8 cellular contexts compared by ENCODE assay signal in genomic region chr3:131503328-131503650, GRCh38. TPM values are rescaled to one million over a fixed set of nuclear protein-coding genes. Genes with fewer than 3 reads are reported as not detected.
DNase-seq lines count a peak whose midpoint lies in the region; ATAC-seq and TF ChIP-seq lines count a peak whose summit lies in the region.

No MANE protein-coding gene starts in this region.

- H3K4me1 Mint-ChIP-seq in naive thymus-derived CD4-positive, alpha-beta T cell: peaks cover 15 to 65% (median 53%) of the 10 kb centered on the region in 7 donors

- no peaks in the 10 kb centered on the region for H3K36me3 ChIP-seq in colonic mucosa
- H3K36me3 ChIP-seq in naive thymus-derived CD4-positive, alpha-beta T cell (ENCODE audit: control insufficient read depth in 2 of 3, insufficient read depth in 3 of 3, low read length in 3 of 3): peaks cover 0 to 21% (median 15%) of the 10 kb centered on the region in 3 experiments

- DNase-seq in DMS 273 (lab: John Stamatoyannopoulos, UW; ENCODE audit: unreplicated experiment) (peak; percentile 41), DMS 273 treated with DMSO at 0.1 percent for 48 hours (lab: John Stamatoyannopoulos, UW) (no peak), NCI-H146 (lab: John Stamatoyannopoulos, UW) (peak; percentile 67), colonic mucosa (no peak), NCI-H1105 treated with DMSO at 0.1 percent for 48 hours (lab: John Stamatoyannopoulos, UW) (no peak)
- DNase-seq in naive thymus-derived CD4-positive, alpha-beta T cell: no peak

- H3K9ac ChIP-seq in colonic mucosa (ENCODE audit: low read depth in 2 of 2, low read length in 2 of 2): no peak overlapping the region

- H3K4me3 Mint-ChIP-seq in naive thymus-derived CD4-positive, alpha-beta T cell: peak overlapping the region; percentile 94 to 100 (median 98)

- no peak for TF ChIP-seq CTCF in colonic mucosa (IDR thresholded peaks at IDR 0.05)

- H3K27me3 Mint-ChIP-seq in naive thymus-derived CD4-positive, alpha-beta T cell: peaks cover 0 to 4% (median 3%) of the 10 kb centered on the region in 5 donors

- POLR2A ChIA-PET in naive thymus-derived CD4-positive, alpha-beta T cell (lab: Charles Lee): no interaction called here

- no peaks in the 10 kb centered on the region for H3K27me3 ChIP-seq in colonic mucosa
- H3K27me3 ChIP-seq in naive thymus-derived CD4-positive, alpha-beta T cell (ENCODE audit: control insufficient read depth in 2 of 2, insufficient read depth in 2 of 2, low read length in 2 of 2): no peaks in the 10 kb centered on the region

- H3K4me3 ChIP-seq in colonic mucosa: peak overlapping the region; percentile 97
- peak overlapping the region; percentile 79 for H3K4me3 ChIP-seq in naive thymus-derived CD4-positive, alpha-beta T cell (ENCODE audit: low read length)

- H3K36me3 Mint-ChIP-seq in naive thymus-derived CD4-positive, alpha-beta T cell: peaks cover 8 to 22% (median 15%) of the 10 kb centered on the region in 5 donors

- peak overlapping the region; percentile 63 for H3K27ac ChIP-seq in colonic mucosa
- peak overlapping the region; percentile 72 for H3K27ac ChIP-seq in naive thymus-derived CD4-positive, alpha-beta T cell (ENCODE audit: low read depth, low read length)

- H3K9me3 ChIP-seq in colonic mucosa: no peaks in the 10 kb centered on the region
- no peaks in the 10 kb centered on the region for H3K9me3 ChIP-seq in naive thymus-derived CD4-positive, alpha-beta T cell (ENCODE audit: control insufficient read depth in 2 of 3, low read length in 3 of 3)

- no peak for ATAC-seq in naive thymus-derived CD4-positive, alpha-beta T cell
- ATAC-seq in GM19455 (IDR thresholded peaks at IDR 0.05; ENCODE audit: unreplicated experiment) (no peak), HG02938 (IDR thresholded peaks at IDR 0.05; ENCODE audit: unreplicated experiment) (no peak)

- H3K9me3 Mint-ChIP-seq in naive thymus-derived CD4-positive, alpha-beta T cell: peaks cover 0 to 9% (median 0%) of the 10 kb centered on the region in 11 donors

- H3K4me1 ChIP-seq in colonic mucosa: peaks cover 4% of the 10 kb centered on the region
- H3K4me1 ChIP-seq in naive thymus-derived CD4-positive, alpha-beta T cell (ENCODE audit: control insufficient read depth in 2 of 2, insufficient read depth in 2 of 2, low read length in 2 of 2): peaks cover 23% of the 10 kb centered on the region in 2 donors

- CTCF ChIA-PET in naive thymus-derived CD4-positive, alpha-beta T cell (lab: Charles Lee): no interaction called here

- peak overlapping the region; percentile 86 to 98 (median 96) for H3K27ac Mint-ChIP-seq in naive thymus-derived CD4-positive, alpha-beta T cell

- intact Hi-C loops in colonic mucosa (cut with DNase I): loop anchor here (5.0 kb wide), 1 partner anchor 116 kb away; no protein-coding TSS in a partner anchor
- intact Hi-C loops in naive thymus-derived CD4-positive, alpha-beta T cell (cut with micrococcal nuclease): loop anchor here (1.0 to 10.0 kb wide), 9 partner anchors 122 to 1222 kb away; partner anchors contain the start of genes ASTE1 (in 2 of the 2), DNAJC13 (in 2 of the 2), NEK11 (in 2 of the 2) and NUDT16 (in 2 of the 2)

RNA-seq across cellular contexts. Expression of gene MRPL3, which starts 0.5 kb away (rescaled TPM):
- 100 to 1,000 TPM in 1 of 2 donors, 10 to 100 TPM in 1; 60.4 to 113 TPM for total RNA-seq in colonic mucosa
- 10 to 100 TPM; 33.8 to 79.2 (median 52.7) TPM for total RNA-seq in naive thymus-derived CD4-positive, alpha-beta T cell
- polyA plus RNA-seq in naive thymus-derived CD4-positive, alpha-beta T cell: 10 to 100 TPM; 81.4 to 84.4 TPM

Comparison
In these comparisons a context has a peak if more than half of its experiments do, and no peak if none do; other contexts are left out.
1. DNase-seq: peak in DMS 273 (single experiment) and NCI-H146 (single experiment); none in DMS 273 treated with DMSO at 0.1 percent for 48 hours (single experiment), colonic mucosa (single experiment), naive thymus-derived CD4-positive, alpha-beta T cell (0 of 9) and NCI-H1105 treated with DMSO at 0.1 percent for 48 hours (single experiment).